19 cellular contexts compared by ENCODE assay signal in genomic region chr1:87530042-87530441, GRCh38.
"Had no signal": no experiment of that assay in that cellular context is flagged by ENCODE, and none has a peak within 500 bp of the region (broad histone marks: within the 10 kb centered on the region; RNA-seq: fewer than 3 reads in every experiment).

No MANE protein-coding gene starts in this region.

- H3K9ac ChIP-seq: SK-N-SH had no signal

- H3K9me3 ChIP-seq: SK-N-SH had no signal

- H3K27ac ChIP-seq: RWPE1 had no signal

- DNase-seq: KBM-7, MM.1S, NCI-H1092 treated with DMSO at 0.1 percent for 48 hours, NCI-H1436, NCI-H187, NCI-H2029, NCI-H2081 treated with DMSO at 0.1 percent for 48 hours, NCI-H2171, NCI-H226, NCI-H446, NCI-H510A, NCI-H524 treated with DMSO at 0.1 percent for 48 hours, NCI-H69, NCI-H774, SHP77, SK-N-SH, SW 1271 had no signal

- H3K4me2 ChIP-seq: SK-N-SH had no signal

- ATAC-seq: Panc1 had no signal
